In genomic region chr12:104482113-104482512, GRCh38 we compare ENCODE assay signal across 16 cellular contexts. TPM values are rescaled to one million over a fixed set of nuclear protein-coding genes. Genes with fewer than 3 reads are reported as not detected.
A peak's percentile ranks its signal among the peaks of the same experiment; 100 is the strongest.
DNase-seq lines count a peak whose midpoint lies in the region; ATAC-seq and TF ChIP-seq lines count a peak whose summit lies in the region.
"Had no signal": no experiment of that assay in that cellular context is flagged by ENCODE, and none has a peak within 500 bp of the region (broad histone marks: within the 10 kb centered on the region; RNA-seq: fewer than 3 reads in every experiment).

No MANE protein-coding gene starts in this region.

- WGBS in tibial nerve, 2 donors: 60 to 72% methylated on average over 4 of the region's 4 CpGs

- H3K36me3 Mint-ChIP-seq in activated naive CD4-positive, alpha-beta T cell treated with anti-CD3 and anti-CD28 coated beads for 36 hours (ENCODE audit: low read depth): peaks cover 24% of the 10 kb centered on the region
- peaks cover 18 to 58% of the 10 kb centered on the region in 2 donors for H3K36me3 Mint-ChIP-seq in activated naive CD4-positive, alpha-beta T cell treated with anti-CD3 and anti-CD28 coated beads, Interleukin-2, amount 50 U/mL, for 72 hours
- H3K36me3 Mint-ChIP-seq in activated CD4-positive, alpha-beta memory T cell treated with anti-CD3 and anti-CD28 coated beads for 36 hours: peaks cover 28% of the 10 kb centered on the region
- peaks cover 21% of the 10 kb centered on the region for H3K36me3 Mint-ChIP-seq in natural killer cell treated with Interleukin-12 subunit alpha and Interleukin-12 subunit beta and Interleukin-15 and Interleukin-18, amount 100 ng/mL, for 72 hours

- peak overlapping the region; percentile 43 for H3K4me2 ChIP-seq in DND-41 (ENCODE audit: insufficient read depth, low read length)

- H3K9ac ChIP-seq in DND-41 (ENCODE audit: low read depth, low read length): peak overlapping the region; percentile 39

- no peaks in the 10 kb centered on the region; the same call in 1 of the 2 replicates for H4K20me1 ChIP-seq in DND-41 (ENCODE audit: insufficient read depth, low read length)

- no peak for ATAC-seq in activated naive CD4-positive, alpha-beta T cell treated with anti-CD3 and anti-CD28 coated beads, Interleukin-2, amount 50 U/mL, for 72 hours
- peak; percentile 56 for ATAC-seq in DND-41 (ENCODE audit: insufficient read depth, low read depth)
- no peak for ATAC-seq in natural killer cell treated with Interleukin-12 subunit alpha and Interleukin-12 subunit beta and Interleukin-15 and Interleukin-18, amount 100 ng/mL, for 72 hours
- ATAC-seq: left ventricle myocardium superior had no signal

- TF ChIP-seq EP300 in tibial nerve (IDR thresholded peaks at IDR 0.05): no peak

- H3K4me3 Mint-ChIP-seq in activated naive CD4-positive, alpha-beta T cell treated with anti-CD3 and anti-CD28 coated beads for 36 hours: no peak overlapping the region
- peak overlapping the region; percentile 10 for H3K4me3 Mint-ChIP-seq in activated CD4-positive, alpha-beta memory T cell treated with anti-CD3 and anti-CD28 coated beads for 36 hours
- peak overlapping the region; percentile 23 for H3K4me3 Mint-ChIP-seq in natural killer cell treated with Interleukin-12 subunit alpha and Interleukin-12 subunit beta and Interleukin-15 and Interleukin-18, amount 100 ng/mL, for 72 hours

- no peaks in the 10 kb centered on the region for H3K9me3 ChIP-seq in DND-41 (ENCODE audit: insufficient read depth, low read length, severe bottlenecking)
- H3K9me3 ChIP-seq in tibial nerve: peaks cover 0 to 7% (median 0%) of the 10 kb centered on the region in 4 donors
- H3K9me3 ChIP-seq: thyroid gland had no signal

- no peak for TF ChIP-seq POLR2A in tibial nerve (IDR thresholded peaks at IDR 0.05)

- DNase-seq in activated naive CD4-positive, alpha-beta T cell treated with anti-CD3 and anti-CD28 coated beads for 36 hours: peak; percentile 64
- no peak for DNase-seq in activated naive CD4-positive, alpha-beta T cell treated with anti-CD3 and anti-CD28 coated beads, Interleukin-2, amount 50 U/mL, for 72 hours (ENCODE audit: low spot score in 2 of 2)
- DNase-seq in DND-41 (peak; percentile 89), NCI-H2081 (lab: John Stamatoyannopoulos, UW) (no peak), tibial nerve (ENCODE audit: low spot score in 2 of 2) (no peak)
- peak; percentile 62 for DNase-seq in activated CD4-positive, alpha-beta memory T cell treated with anti-CD3 and anti-CD28 coated beads for 36 hours
- DNase-seq in natural killer cell treated with Interleukin-12 subunit alpha and Interleukin-12 subunit beta and Interleukin-15 and Interleukin-18, amount 100 ng/mL, for 72 hours (ENCODE audit: low spot score): no peak
- no peak for DNase-seq in central memory CD4-positive, alpha-beta T cell
- DNase-seq: GOT3, head of caudate nucleus, Kasumi-1, left ventricle myocardium superior, NCI-H1092 treated with DMSO at 0.1 percent for 48 hours, occipital lobe, retina, thyroid gland had no signal

- H3K27me3 Mint-ChIP-seq in activated naive CD4-positive, alpha-beta T cell treated with anti-CD3 and anti-CD28 coated beads for 36 hours (ENCODE audit: low read depth): no peaks in the 10 kb centered on the region
- no peaks in the 10 kb centered on the region for H3K27me3 Mint-ChIP-seq in activated CD4-positive, alpha-beta memory T cell treated with anti-CD3 and anti-CD28 coated beads for 36 hours
- no peaks in the 10 kb centered on the region for H3K27me3 Mint-ChIP-seq in natural killer cell treated with Interleukin-12 subunit alpha and Interleukin-12 subunit beta and Interleukin-15 and Interleukin-18, amount 100 ng/mL, for 72 hours

- no peak overlapping the region for H3K27ac Mint-ChIP-seq in activated naive CD4-positive, alpha-beta T cell treated with anti-CD3 and anti-CD28 coated beads for 36 hours
- peak overlapping the region in 1 of 2 donors; percentile 7 for H3K27ac Mint-ChIP-seq in activated naive CD4-positive, alpha-beta T cell treated with anti-CD3 and anti-CD28 coated beads, Interleukin-2, amount 50 U/mL, for 72 hours
- H3K27ac Mint-ChIP-seq in activated CD4-positive, alpha-beta memory T cell treated with anti-CD3 and anti-CD28 coated beads for 36 hours: peak overlapping the region; percentile 78
- peak overlapping the region; percentile 96 to 100 for H3K27ac Mint-ChIP-seq in natural killer cell treated with Interleukin-12 subunit alpha and Interleukin-12 subunit beta and Interleukin-15 and Interleukin-18, amount 100 ng/mL, for 72 hours

- H3K4me1 ChIP-seq in DND-41 (ENCODE audit: insufficient read depth, low read length) (peaks cover 100% of the 10 kb centered on the region), tibial nerve (peaks cover 0 to 24% (median 10%) of the 10 kb centered on the region in 4 donors)

- H3K27me3 ChIP-seq in DND-41 (ENCODE audit: insufficient read depth, low read length, poor library complexity): no peaks in the 10 kb centered on the region
- no peaks in the 10 kb centered on the region for H3K27me3 ChIP-seq in tibial nerve
- H3K27me3 ChIP-seq: thyroid gland had no signal

- H3K4me3 ChIP-seq in DND-41 (ENCODE audit: low read depth in 1 of 2, low read length in 2 of 2) (no peak overlapping the region), tibial nerve (no peak overlapping the region)
- H3K4me3 ChIP-seq: thyroid gland had no signal

- POLR2A ChIA-PET in activated CD4-positive, alpha-beta memory T cell treated with anti-CD3 and anti-CD28 coated beads for 36 hours (lab: Charles Lee): interaction anchor here (0.6 kb wide), 1 partner anchor 299 kb away, joined by 3 read pairs; no protein-coding TSS in a partner anchor

- H2AFZ ChIP-seq in DND-41 (ENCODE audit: low read depth, low read length): no peak overlapping the region

- TF ChIP-seq CTCF in DND-41 (IDR thresholded peaks at IDR 0.05; ENCODE audit: borderline replicate concordance, extremely low read depth, low read length, poor library complexity, severe bottlenecking): no peak
- TF ChIP-seq CTCF in tibial nerve (IDR thresholded peaks at IDR 0.05): no peak

- H3K9me3 Mint-ChIP-seq in activated naive CD4-positive, alpha-beta T cell treated with anti-CD3 and anti-CD28 coated beads for 36 hours: no peaks in the 10 kb centered on the region
- H3K9me3 Mint-ChIP-seq in activated naive CD4-positive, alpha-beta T cell treated with anti-CD3 and anti-CD28 coated beads, Interleukin-2, amount 50 U/mL, for 72 hours: peaks cover 5 to 6% of the 10 kb centered on the region in 2 donors
- no peaks in the 10 kb centered on the region for H3K9me3 Mint-ChIP-seq in activated CD4-positive, alpha-beta memory T cell treated with anti-CD3 and anti-CD28 coated beads for 36 hours
- H3K9me3 Mint-ChIP-seq in natural killer cell treated with Interleukin-12 subunit alpha and Interleukin-12 subunit beta and Interleukin-15 and Interleukin-18, amount 100 ng/mL, for 72 hours: peaks cover 4% of the 10 kb centered on the region

- peaks cover 96% of the 10 kb centered on the region for H3K79me2 ChIP-seq in DND-41 (ENCODE audit: insufficient read depth, low read length)

- H3K4me1 Mint-ChIP-seq in activated naive CD4-positive, alpha-beta T cell treated with anti-CD3 and anti-CD28 coated beads for 36 hours (ENCODE audit: low read depth): peaks cover 90% of the 10 kb centered on the region
- peaks cover 97% of the 10 kb centered on the region for H3K4me1 Mint-ChIP-seq in activated CD4-positive, alpha-beta memory T cell treated with anti-CD3 and anti-CD28 coated beads for 36 hours (ENCODE audit: low read depth)
- peaks cover 95 to 99% of the 10 kb centered on the region in 2 donors for H3K4me1 Mint-ChIP-seq in natural killer cell treated with Interleukin-12 subunit alpha and Interleukin-12 subunit beta and Interleukin-15 and Interleukin-18, amount 100 ng/mL, for 72 hours (ENCODE audit: low read depth in 2 of 2)

- intact Hi-C loops in activated naive CD4-positive, alpha-beta T cell treated with anti-CD3 and anti-CD28 coated beads for 36 hours (cut with micrococcal nuclease): no loop called here
- intact Hi-C loops in activated CD4-positive, alpha-beta memory T cell treated with anti-CD3 and anti-CD28 coated beads for 36 hours (cut with micrococcal nuclease): no loop called here

- CTCF ChIA-PET in activated naive CD4-positive, alpha-beta T cell treated with anti-CD3 and anti-CD28 coated beads for 36 hours (lab: Charles Lee): no interaction called here
- CTCF ChIA-PET in activated CD4-positive, alpha-beta memory T cell treated with anti-CD3 and anti-CD28 coated beads for 36 hours (lab: Charles Lee): no interaction called here

- peak overlapping the region; percentile 88 for H3K27ac ChIP-seq in DND-41 (ENCODE audit: low read length)
- no peak overlapping the region for H3K27ac ChIP-seq in tibial nerve
- H3K27ac ChIP-seq: thyroid gland had no signal

- H3K36me3 ChIP-seq in DND-41 (ENCODE audit: insufficient read depth, low read length) (peaks cover 60% of the 10 kb centered on the region), tibial nerve (no peaks in the 10 kb centered on the region)
- H3K36me3 ChIP-seq: thyroid gland had no signal

RNA-seq across cellular contexts. Expression of gene CHST11, which starts 25.4 kb away (rescaled TPM):
- total RNA-seq in activated naive CD4-positive, alpha-beta T cell treated with anti-CD3 and anti-CD28 coated beads for 36 hours: 10 to 100 TPM; 39.3 to 45.3 TPM
- total RNA-seq in activated naive CD4-positive, alpha-beta T cell treated with anti-CD3 and anti-CD28 coated beads, Interleukin-2, amount 50 U/mL, for 72 hours: 10 to 100 TPM; 20.0 to 40.0 TPM
- total RNA-seq in activated CD4-positive, alpha-beta memory T cell treated with anti-CD3 and anti-CD28 coated beads for 36 hours: 10 to 100 TPM; 58.3 to 59.0 TPM
- total RNA-seq in natural killer cell treated with Interleukin-12 subunit alpha and Interleukin-12 subunit beta and Interleukin-15 and Interleukin-18, amount 100 ng/mL, for 72 hours: 100 to 1,000 TPM; 195 to 374 TPM
- total RNA-seq in tibial nerve: 10 to 100 TPM; 20.8 to 56.7 (median 26.5) TPM

Comparison
In these comparisons a context has a peak if more than half of its experiments do, and no peak if none do; other contexts are left out.
1. DNase-seq: peak in activated naive CD4-positive, alpha-beta T cell treated with anti-CD3 and anti-CD28 coated beads for 36 hours (single experiment), DND-41 (single experiment) and activated CD4-positive, alpha-beta memory T cell treated with anti-CD3 and anti-CD28 coated beads for 36 hours (single experiment); none in activated naive CD4-positive, alpha-beta T cell treated with anti-CD3 and anti-CD28 coated beads, Interleukin-2, amount 50 U/mL, for 72 hours (0 of 2), natural killer cell treated with Interleukin-12 subunit alpha and Interleukin-12 subunit beta and Interleukin-15 and Interleukin-18, amount 100 ng/mL, for 72 hours (single experiment), central memory CD4-positive, alpha-beta T cell (single experiment), NCI-H2081 (0 of 2) and tibial nerve (0 of 2).